In the genomic region with DNA sequence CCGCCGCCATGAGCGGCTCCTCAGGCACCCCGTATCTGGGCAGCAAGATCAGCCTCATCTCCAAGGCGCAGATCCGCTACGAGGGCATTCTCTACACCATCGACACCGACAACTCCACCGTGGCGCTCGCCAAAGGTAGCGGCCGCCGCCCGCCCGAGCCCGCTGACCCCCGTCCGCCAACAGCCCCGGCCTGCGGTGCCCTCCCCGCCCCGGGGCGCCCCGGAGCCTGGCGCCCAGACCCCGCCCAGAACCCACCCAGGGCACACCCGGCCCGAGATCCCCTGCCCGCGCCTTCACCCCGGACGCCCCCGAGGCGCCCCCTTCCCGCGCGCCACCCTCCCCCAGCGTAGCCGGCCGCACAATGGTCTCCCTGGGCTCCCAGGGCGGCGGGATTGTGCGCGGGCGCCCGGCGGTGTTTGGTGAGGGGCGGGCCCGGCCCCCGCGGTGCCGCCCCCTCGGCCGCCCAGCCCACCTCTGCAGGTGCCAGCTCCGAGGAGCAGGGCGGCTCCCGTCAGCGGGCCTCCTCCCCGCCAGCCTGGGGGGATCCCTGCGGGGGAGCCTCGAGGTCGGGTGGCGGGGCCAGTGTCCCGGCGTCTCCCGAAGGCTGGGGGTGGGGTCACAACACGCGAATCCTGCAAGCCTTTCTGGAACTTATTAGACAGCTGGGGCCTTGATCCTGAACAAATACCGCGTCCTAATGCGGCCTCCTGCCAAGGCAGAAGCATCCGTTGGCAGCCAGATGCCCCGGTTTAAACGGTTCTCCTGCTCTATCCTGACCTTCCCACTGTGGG, we compare ENCODE assay signal across 8 cellular contexts. TPM values are rescaled to one million over a fixed set of nuclear protein-coding genes. Genes with fewer than 3 reads are reported as not detected.
DNase-seq lines count a peak whose midpoint lies in the region; ATAC-seq and TF ChIP-seq lines count a peak whose summit lies in the region.

No MANE protein-coding gene starts in this region.

- peaks cover 11 to 18% of the 10 kb centered on the region in 2 donors for H3K36me3 Mint-ChIP-seq in activated naive CD4-positive, alpha-beta T cell treated with anti-CD3 and anti-CD28 coated beads, Interleukin-2, amount 50 U/mL, for 72 hours

- H2AFZ ChIP-seq in hepatocyte: peak overlapping the region; percentile 35

- no peaks in the 10 kb centered on the region for H3K9me2 ChIP-seq in hepatocyte (replicated peaks; ENCODE audit: insufficient read depth)

- H3K9me3 ChIP-seq in NT2/D1 (ENCODE audit: insufficient read depth, low read length) (no peaks in the 10 kb centered on the region), hepatocyte (ENCODE audit: low read depth) (no peaks in the 10 kb centered on the region), skeletal muscle satellite cell (replicated peaks; ENCODE audit: low read length) (no peaks in the 10 kb centered on the region)

- peak overlapping the region; percentile 91 for H3K4me2 ChIP-seq in hepatocyte
- H3K4me2 ChIP-seq in skeletal muscle satellite cell (ENCODE audit: low read length): peak overlapping the region; percentile 100

- H3K4me1 ChIP-seq in NT2/D1 (ENCODE audit: insufficient read depth, insufficient read length) (peaks cover 19% of the 10 kb centered on the region), hepatocyte (ENCODE audit: insufficient read depth) (peaks cover 23% of the 10 kb centered on the region), skeletal muscle satellite cell (ENCODE audit: control insufficient read depth, insufficient read depth, low read length) (peaks cover 18% of the 10 kb centered on the region)

- H3K27ac ChIP-seq in hepatocyte: peak overlapping the region; percentile 95

- no peaks in the 10 kb centered on the region for H3K27me3 ChIP-seq in NT2/D1 (ENCODE audit: insufficient read depth, insufficient read length)
- no peaks in the 10 kb centered on the region for H3K27me3 ChIP-seq in hepatocyte
- H3K27me3 ChIP-seq in skeletal muscle satellite cell (ENCODE audit: control insufficient read depth, insufficient read depth, low read length): peaks cover 17% of the 10 kb centered on the region

- peaks cover 40% of the 10 kb centered on the region for H4K20me1 ChIP-seq in hepatocyte (ENCODE audit: insufficient read depth, poor library complexity, severe bottlenecking)

- H3K9me3 Mint-ChIP-seq in activated naive CD4-positive, alpha-beta T cell treated with anti-CD3 and anti-CD28 coated beads, Interleukin-2, amount 50 U/mL, for 72 hours: no peaks in the 10 kb centered on the region

- H3K27ac Mint-ChIP-seq in activated naive CD4-positive, alpha-beta T cell treated with anti-CD3 and anti-CD28 coated beads, Interleukin-2, amount 50 U/mL, for 72 hours: peak overlapping the region; percentile 65 to 88

- peaks cover 43% of the 10 kb centered on the region for H3K36me3 ChIP-seq in NT2/D1 (ENCODE audit: insufficient read depth, insufficient read length, low read length)
- H3K36me3 ChIP-seq in hepatocyte (replicated peaks; ENCODE audit: insufficient read depth, low read depth): no peaks in the 10 kb centered on the region
- H3K36me3 ChIP-seq in skeletal muscle satellite cell (ENCODE audit: insufficient read depth, low read length): peaks cover 33% of the 10 kb centered on the region

- WGBS in hepatocyte (ENCODE audit: low lambda C conversion rate, missing lambda C conversion rate): 3% methylated on average over 17 of the region's 76 CpGs

- ATAC-seq in GM18868 (IDR thresholded peaks at IDR 0.05; ENCODE audit: unreplicated experiment) (peak; percentile 28), HG03097 (IDR thresholded peaks at IDR 0.05; ENCODE audit: low FRiP score, unreplicated experiment) (peak; percentile 15)
- ATAC-seq in activated naive CD4-positive, alpha-beta T cell treated with anti-CD3 and anti-CD28 coated beads, Interleukin-2, amount 50 U/mL, for 72 hours: peak in 1 of 2 donors; percentile 14

- peak; percentile 44 for DNase-seq in AG10803 (ENCODE audit: low read depth)
- DNase-seq in NT2/D1 (ENCODE audit: low read depth, low spot score): no peak
- peak; percentile 39 to 68 for DNase-seq in activated naive CD4-positive, alpha-beta T cell treated with anti-CD3 and anti-CD28 coated beads, Interleukin-2, amount 50 U/mL, for 72 hours (ENCODE audit: low spot score in 2 of 2)
- DNase-seq in hepatocyte (ENCODE audit: low spot score): peak; percentile 77
- no peak for DNase-seq in NCI-H128 (lab: John Stamatoyannopoulos, UW; ENCODE audit: unreplicated experiment)

- H3K9ac ChIP-seq in NT2/D1 (ENCODE audit: insufficient read length, low read depth) (peak overlapping the region; percentile 98), skeletal muscle satellite cell (ENCODE audit: low read depth, low read length) (peak overlapping the region; percentile 90)

- peaks cover 49% of the 10 kb centered on the region for H3K79me2 ChIP-seq in hepatocyte

- peak overlapping the region; percentile 77 for H3K4me3 ChIP-seq in AG10803 (ENCODE audit: low read length)
- H3K4me3 ChIP-seq in NT2/D1 (ENCODE audit: insufficient read length, low read depth): peak overlapping the region; percentile 91
- peak overlapping the region; percentile 96 for H3K4me3 ChIP-seq in hepatocyte
- H3K4me3 ChIP-seq in skeletal muscle satellite cell (ENCODE audit: low read length): peak overlapping the region; percentile 87

- no peak for TF ChIP-seq CTCF in AG10803 (conservative IDR thresholded peaks at IDR 0.05; ENCODE audit: low read length)
- no peak for TF ChIP-seq CTCF in hepatocyte (IDR thresholded peaks at IDR 0.05; ENCODE audit: poor library complexity)

RNA-seq across cellular contexts. Expression of gene LSM14B, which starts 0.6 kb away (rescaled TPM):
- 10 to 100 TPM; 34.3 to 35.6 TPM for total RNA-seq in activated naive CD4-positive, alpha-beta T cell treated with anti-CD3 and anti-CD28 coated beads, Interleukin-2, amount 50 U/mL, for 72 hours
- 32.5 and 43.1 TPM in 2 replicates for total RNA-seq in hepatocyte
- polyA plus RNA-seq in hepatocyte: 4.8 and 7.1 TPM in 2 replicates
- total RNA-seq in skeletal muscle satellite cell (2012; rRNA removed): 23.6 and 27.5 TPM in 2 replicates

RNA-seq across cellular contexts. Expression of gene PSMA7, which starts 20.3 kb away (rescaled TPM):
- 100 to 1,000 TPM; 253 to 333 TPM for total RNA-seq in activated naive CD4-positive, alpha-beta T cell treated with anti-CD3 and anti-CD28 coated beads, Interleukin-2, amount 50 U/mL, for 72 hours
- total RNA-seq in hepatocyte: 270 and 277 TPM in 2 replicates
- polyA plus RNA-seq in hepatocyte: 408 and 450 TPM in 2 replicates
- 491 and 513 TPM in 2 replicates for total RNA-seq in skeletal muscle satellite cell (2012; rRNA removed)

RNA-seq across cellular contexts. Expression of gene SS18L1, which starts 20.7 kb away (rescaled TPM):
- 10 to 100 TPM; 21.7 to 52.4 TPM for total RNA-seq in activated naive CD4-positive, alpha-beta T cell treated with anti-CD3 and anti-CD28 coated beads, Interleukin-2, amount 50 U/mL, for 72 hours
- total RNA-seq in hepatocyte: 13.0 and 14.4 TPM in 2 replicates
- 1.8 and 2.1 TPM in 2 replicates for polyA plus RNA-seq in hepatocyte
- 9.2 and 12.9 TPM in 2 replicates for total RNA-seq in skeletal muscle satellite cell (2012; rRNA removed)

RNA-seq across cellular contexts. Expression of gene TAF4, which starts 57.2 kb away (rescaled TPM):
- 10 to 100 TPM; 16.3 to 22.0 TPM for total RNA-seq in activated naive CD4-positive, alpha-beta T cell treated with anti-CD3 and anti-CD28 coated beads, Interleukin-2, amount 50 U/mL, for 72 hours
- total RNA-seq in hepatocyte: 6.6 and 7.5 TPM in 2 replicates
- 2.9 and 3.3 TPM in 2 replicates for polyA plus RNA-seq in hepatocyte
- 3.7 and 6.8 TPM in 2 replicates for total RNA-seq in skeletal muscle satellite cell (2012; rRNA removed)

RNA-seq across cellular contexts. Expression of gene MTG2, which starts 60.0 kb away (rescaled TPM):
- 10 to 100 TPM; 33.9 to 39.5 TPM for total RNA-seq in activated naive CD4-positive, alpha-beta T cell treated with anti-CD3 and anti-CD28 coated beads, Interleukin-2, amount 50 U/mL, for 72 hours
- 16.7 and 18.4 TPM in 2 replicates for total RNA-seq in hepatocyte
- 21.8 and 26.7 TPM in 2 replicates for polyA plus RNA-seq in hepatocyte
- total RNA-seq in skeletal muscle satellite cell (2012; rRNA removed): 15.5 and 17.9 TPM in 2 replicates

Comparison
In these comparisons a context has a peak if more than half of its experiments do, and no peak if none do; other contexts are left out.
1. DNase-seq: peak in AG10803 (single experiment), activated naive CD4-positive, alpha-beta T cell treated with anti-CD3 and anti-CD28 coated beads, Interleukin-2, amount 50 U/mL, for 72 hours (2 of 2) and hepatocyte (single experiment); none in NT2/D1 (single experiment) and NCI-H128 (single experiment).
2. Peak in every context shown above with its lines, with median percentiles within 50 percentile points of each other: H3K4me3 ChIP-seq.